Comparison of ENCODE assay signal across 8 cellular contexts in genomic region chr1:161185732-161186311, GRCh38. TPM values are rescaled to one million over a fixed set of nuclear protein-coding genes. Genes with fewer than 3 reads are reported as not detected.
A peak's percentile ranks its signal among the peaks of the same experiment; 100 is the strongest.
DNase-seq lines count a peak whose midpoint lies in the region; ATAC-seq and TF ChIP-seq lines count a peak whose summit lies in the region.

No MANE protein-coding gene starts in this region.

- intact Hi-C loops in OCI-LY7 (cut with micrococcal nuclease; ENCODE audit: unreplicated experiment): no loop called here

- TF ChIP-seq CTCF in OCI-LY7 (conservative IDR thresholded peaks at IDR 0.05; ENCODE audit: low read length) (no peak), tibial nerve (IDR thresholded peaks at IDR 0.05) (no peak)

- ATAC-seq in GM18498 (IDR thresholded peaks at IDR 0.05; ENCODE audit: unreplicated experiment) (peak; percentile 28), HG02571 (IDR thresholded peaks at IDR 0.05; ENCODE audit: unreplicated experiment) (peak; percentile 11)

- H3K27ac ChIP-seq in OCI-LY7 (ENCODE audit: low read depth, low read length, poor library complexity, severe bottlenecking) (peak overlapping the region; percentile 92), tibial nerve (peak overlapping the region in 3 of 4 donors; percentile 56 to 73 (median 62))

- CTCF ChIA-PET in OCI-LY7 (lab: Charles Lee; ENCODE audit: unreplicated experiment): interaction anchor here (0.7 to 1.0 kb wide), 2 partner anchors 17 to 58 kb away, joined by 6 to 7 read pairs; partner anchors contain the start of gene NDUFS2

- H3K9me3 ChIP-seq in OCI-LY7 (ENCODE audit: low read length): no peaks in the 10 kb centered on the region
- no peaks in the 10 kb centered on the region for H3K9me3 ChIP-seq in tibial nerve

- DNase-seq in OCI-LY7 (ENCODE audit: low spot score) (peak; percentile 78), germinal center (ENCODE audit: low spot score) (peak; percentile 77), tibial nerve (ENCODE audit: low spot score in 2 of 2) (no peak), DMS79 (lab: John Stamatoyannopoulos, UW) (no peak), NCI-H146 (lab: John Stamatoyannopoulos, UW) (no peak)
- DNase-seq in stimulated activated CD4-positive, alpha-beta T cell treated with anti-CD3 and anti-CD28 coated beads, Interleukin-2, amount 100 ng/mL, for 24 hours: no peak

- TSS peak; percentile 81 for BruUV-seq in OCI-LY7 (replicated peaks; lab: Mats Ljungman, UMichigan)

- H3K4me3 ChIP-seq in OCI-LY7 (ENCODE audit: low read depth, low read length, poor library complexity, severe bottlenecking): peak overlapping the region; percentile 45
- H3K4me3 ChIP-seq in tibial nerve: no peak overlapping the region

- peak overlapping the region; percentile 68 for H2AFZ ChIP-seq in OCI-LY7 (ENCODE audit: low read length)

- 31% methylated on average over 2 of the region's 2 CpGs for WGBS in tibial nerve, 2 donors

- POLR2A ChIA-PET in OCI-LY7 (lab: Charles Lee): interaction anchor here (0.6 to 3.5 kb wide), 13 partner anchors 8 to 203 kb away, joined by 3 to 17 read pairs (median 4); partner anchors contain the start of genes B4GALT3, NDUFS2, TOMM40L and UFC1

- H3K9me2 ChIP-seq in OCI-LY7 (ENCODE audit: insufficient read depth, low read length): no peaks in the 10 kb centered on the region

- no peaks in the 10 kb centered on the region for H3K27me3 ChIP-seq in tibial nerve

- H3K4me1 ChIP-seq in OCI-LY7 (ENCODE audit: insufficient read depth, low read length, poor library complexity, severe bottlenecking) (peaks cover 58% of the 10 kb centered on the region), tibial nerve (peaks cover 0 to 32% (median 12%) of the 10 kb centered on the region in 4 donors)

- no peak for TF ChIP-seq EP300 in tibial nerve (IDR thresholded peaks at IDR 0.05)

- no peaks in the 10 kb centered on the region for H4K20me1 ChIP-seq in OCI-LY7 (ENCODE audit: insufficient read depth, low read length)

- H3K79me2 ChIP-seq in OCI-LY7 (ENCODE audit: insufficient read depth, low read depth, low read length): no peaks in the 10 kb centered on the region

- H3K4me2 ChIP-seq in OCI-LY7 (ENCODE audit: low read length): peak overlapping the region; percentile 79

- H3K36me3 ChIP-seq in OCI-LY7 (ENCODE audit: insufficient read depth, low read length) (no peaks in the 10 kb centered on the region), tibial nerve (peaks cover 0 to 3% (median 0%) of the 10 kb centered on the region in 3 donors)

- TF ChIP-seq POLR2A in tibial nerve (IDR thresholded peaks at IDR 0.05): no peak

RNA-seq across cellular contexts. Expression of gene B4GALT3, which starts 8.5 kb away (rescaled TPM):
- 36.2 and 39.1 TPM in 2 replicates for total RNA-seq in OCI-LY7 (2014; rRNA removed; shearing (Covaris generic))
- total RNA-seq in OCI-LY7 (2022) (41.7 and 49.8 TPM in 2 replicates), tibial nerve (10 to 100 TPM; 18.8 to 41.4 (median 24.3) TPM)

RNA-seq across cellular contexts. Expression of gene ADAMTS4, which starts 13.0 kb away (rescaled TPM):
- 0.03 TPM in 2 replicates for total RNA-seq in OCI-LY7 (2014; rRNA removed; shearing (Covaris generic))
- total RNA-seq in OCI-LY7 (2022) (0.07 and 0.15 TPM in 2 replicates), tibial nerve (10 to 100 TPM in 3 of 4 donors, 1 to 10 TPM in 1; 9.0 to 54.9 (median 19.5) TPM)

RNA-seq across cellular contexts. Expression of gene NDUFS2, which starts 16.3 kb away (rescaled TPM):
- 62.9 and 76.4 TPM in 2 replicates for total RNA-seq in OCI-LY7 (2014; rRNA removed; shearing (Covaris generic))
- total RNA-seq in OCI-LY7 (2022) (72.1 and 73.4 TPM in 2 replicates), tibial nerve (100 to 1,000 TPM in 2 of 4 donors, 10 to 100 TPM in 2; 73.0 to 118 (median 103) TPM)

RNA-seq across cellular contexts. Expression of gene PPOX, which starts 19.6 kb away (rescaled TPM):
- 40.1 and 42.0 TPM in 2 replicates for total RNA-seq in OCI-LY7 (2014; rRNA removed; shearing (Covaris generic))
- total RNA-seq in OCI-LY7 (2022) (45.5 and 53.2 TPM in 2 replicates), tibial nerve (10 to 100 TPM; 25.6 to 39.3 (median 26.5) TPM)

RNA-seq across cellular contexts. Expression of gene USP21, which starts 26.5 kb away (rescaled TPM):
- 18.4 and 19.6 TPM in 2 replicates for total RNA-seq in OCI-LY7 (2014; rRNA removed; shearing (Covaris generic))
- total RNA-seq in OCI-LY7 (2022): 29.5 and 34.0 TPM in 2 replicates
- total RNA-seq in tibial nerve: 10 to 100 TPM; 12.9 to 53.1 (median 20.6) TPM

Comparison
In these comparisons a context has a peak if more than half of its experiments do, and no peak if none do; other contexts are left out.
1. DNase-seq: peak in OCI-LY7 (single experiment) and germinal center (single experiment); none in tibial nerve (0 of 2), stimulated activated CD4-positive, alpha-beta T cell treated with anti-CD3 and anti-CD28 coated beads, Interleukin-2, amount 100 ng/mL, for 24 hours (0 of 2), DMS79 (single experiment) and NCI-H146 (single experiment).
2. RNA of gene ADAMTS4, which starts 13.0 kb away (total RNA-seq): 9.0 to 54.9 TPM in tibial nerve; 0.03 to 0.15 TPM in OCI-LY7; every median in the first group is over 4 times any median in the second.